ENCODE assay signal across 1 cellular context in the genomic region with DNA sequence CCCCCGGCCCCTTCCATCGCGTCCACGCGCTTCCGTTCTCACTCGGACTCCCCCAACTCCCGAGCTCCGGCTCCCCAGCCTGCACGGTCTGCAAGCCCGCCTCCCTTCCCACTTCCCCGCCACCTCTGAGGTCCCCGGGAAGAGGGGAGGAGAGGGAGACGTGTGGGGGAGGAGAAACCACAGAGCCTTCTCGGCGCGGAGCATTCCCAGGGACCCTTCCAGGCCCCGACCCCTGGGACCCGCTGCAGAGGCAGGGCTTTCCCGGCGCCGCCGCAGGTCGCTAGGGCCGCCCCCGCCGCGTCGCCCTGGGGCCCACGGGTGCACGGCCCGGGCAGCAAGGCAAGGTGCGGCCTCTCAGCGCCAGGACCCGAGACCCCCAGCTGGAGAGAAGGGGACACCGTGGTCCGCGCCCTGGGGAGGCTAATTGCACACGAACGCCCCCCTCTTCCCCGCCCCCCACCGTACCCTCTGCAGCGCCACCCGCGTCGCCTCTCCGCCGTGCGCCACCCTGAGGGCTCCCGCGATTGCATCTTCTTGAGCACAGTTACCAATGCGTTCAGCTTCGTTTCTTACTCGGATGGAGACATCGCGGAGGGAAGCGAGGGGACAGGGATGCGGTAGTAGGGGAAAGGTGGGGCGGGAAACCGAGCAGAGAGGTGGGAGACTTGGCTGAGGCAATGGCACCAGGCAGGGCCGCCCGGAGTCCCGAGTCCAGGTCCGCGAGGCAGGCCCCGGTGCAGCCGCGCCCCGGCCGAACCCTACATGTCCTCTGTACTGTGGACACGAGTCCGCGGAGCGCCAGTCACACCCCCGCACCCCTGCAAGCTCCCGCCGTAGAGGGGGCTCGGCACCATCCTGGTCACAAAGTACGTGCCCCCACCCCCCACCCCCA.
TF ChIP-seq lines count a peak whose summit lies in the region.

No MANE protein-coding gene starts in this region.

TF ChIP-seq in WTC11, 78 proteins besides CTCF, POLR2A, EP300 and RAD21 (continued from another document and continues in another):
- TF ChIP-seq ZNF263 (CRISPR knock-in tag; IDR thresholded peaks at IDR 0.05; ENCODE audit: low read depth) (no peak), FOXK1 (CRISPR knock-in tag; IDR thresholded peaks at IDR 0.05) (peak; percentile 8; the same call in 1 of the 2 replicates), ZNF138 (CRISPR knock-in tag; conservative IDR thresholded peaks at IDR 0.05) (no peak), E2F5 (CRISPR knock-in tag; IDR thresholded peaks at IDR 0.05) (no peak), NR3C1 (CRISPR knock-in tag; conservative IDR thresholded peaks at IDR 0.05; ENCODE audit: low read depth) (no peak), NFYB (CRISPR knock-in tag; conservative IDR thresholded peaks at IDR 0.05; ENCODE audit: low read depth) (no peak), TP53 (CRISPR knock-in tag; IDR thresholded peaks at IDR 0.05) (no peak), KAT7 (CRISPR knock-in tag; IDR thresholded peaks at IDR 0.05; ENCODE audit: borderline replicate concordance) (0 out of 2 replicates have a peak, but pooled peaks have one; percentile 19), ATF1 (CRISPR knock-in tag; IDR thresholded peaks at IDR 0.05) (peak; percentile 48; the same call in 1 of the 2 replicates), TEAD4 (CRISPR knock-in tag; IDR thresholded peaks at IDR 0.05) (peak; percentile 5; the same call in 1 of the 2 replicates), EMX1 (CRISPR knock-in tag; IDR thresholded peaks at IDR 0.05) (no peak), JUN (CRISPR knock-in tag; IDR thresholded peaks at IDR 0.05) (0 out of 2 replicates have a peak, but pooled peaks have one; percentile 42), ARID4B (CRISPR knock-in tag; IDR thresholded peaks at IDR 0.05; ENCODE audit: borderline replicate concordance) (no peak; the same call in 1 of the 2 replicates), ZNF416 (CRISPR knock-in tag; IDR thresholded peaks at IDR 0.05) (no peak), MYBL2 (CRISPR knock-in tag; IDR thresholded peaks at IDR 0.05) (no peak), ZNF423 (CRISPR knock-in tag; IDR thresholded peaks at IDR 0.05) (peak; percentile 73), NR2C2 (CRISPR knock-in tag; IDR thresholded peaks at IDR 0.05) (no peak), E2F4 (CRISPR knock-in tag; IDR thresholded peaks at IDR 0.05; ENCODE audit: borderline replicate concordance, low read depth) (no peak; the same call in 1 of the 2 replicates), HMGXB4 (CRISPR knock-in tag; IDR thresholded peaks at IDR 0.05) (peak; percentile 15; the same call in 1 of the 2 replicates), ESRRA (CRISPR knock-in tag; IDR thresholded peaks at IDR 0.05; ENCODE audit: borderline replicate concordance) (no peak), ZNF121 (CRISPR knock-in tag; IDR thresholded peaks at IDR 0.05) (no peak), ZNF317 (CRISPR knock-in tag; IDR thresholded peaks at IDR 0.05; ENCODE audit: borderline replicate concordance, low read depth) (no peak), TCF7 (CRISPR knock-in tag; IDR thresholded peaks at IDR 0.05; ENCODE audit: low read depth) (peak; percentile 6; the same call in 1 of the 2 replicates)
- TF ChIP-seq, protein P1, sequence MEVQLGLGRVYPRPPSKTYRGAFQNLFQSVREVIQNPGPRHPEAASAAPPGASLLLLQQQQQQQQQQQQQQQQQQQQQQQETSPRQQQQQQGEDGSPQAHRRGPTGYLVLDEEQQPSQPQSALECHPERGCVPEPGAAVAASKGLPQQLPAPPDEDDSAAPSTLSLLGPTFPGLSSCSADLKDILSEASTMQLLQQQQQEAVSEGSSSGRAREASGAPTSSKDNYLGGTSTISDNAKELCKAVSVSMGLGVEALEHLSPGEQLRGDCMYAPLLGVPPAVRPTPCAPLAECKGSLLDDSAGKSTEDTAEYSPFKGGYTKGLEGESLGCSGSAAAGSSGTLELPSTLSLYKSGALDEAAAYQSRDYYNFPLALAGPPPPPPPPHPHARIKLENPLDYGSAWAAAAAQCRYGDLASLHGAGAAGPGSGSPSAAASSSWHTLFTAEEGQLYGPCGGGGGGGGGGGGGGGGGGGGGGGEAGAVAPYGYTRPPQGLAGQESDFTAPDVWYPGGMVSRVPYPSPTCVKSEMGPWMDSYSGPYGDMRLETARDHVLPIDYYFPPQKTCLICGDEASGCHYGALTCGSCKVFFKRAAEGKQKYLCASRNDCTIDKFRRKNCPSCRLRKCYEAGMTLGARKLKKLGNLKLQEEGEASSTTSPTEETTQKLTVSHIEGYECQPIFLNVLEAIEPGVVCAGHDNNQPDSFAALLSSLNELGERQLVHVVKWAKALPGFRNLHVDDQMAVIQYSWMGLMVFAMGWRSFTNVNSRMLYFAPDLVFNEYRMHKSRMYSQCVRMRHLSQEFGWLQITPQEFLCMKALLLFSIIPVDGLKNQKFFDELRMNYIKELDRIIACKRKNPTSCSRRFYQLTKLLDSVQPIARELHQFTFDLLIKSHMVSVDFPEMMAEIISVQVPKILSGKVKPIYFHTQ (CRISPR knock-in tag; IDR thresholded peaks at IDR 0.05) = no peak
- TF ChIP-seq, protein P2, sequence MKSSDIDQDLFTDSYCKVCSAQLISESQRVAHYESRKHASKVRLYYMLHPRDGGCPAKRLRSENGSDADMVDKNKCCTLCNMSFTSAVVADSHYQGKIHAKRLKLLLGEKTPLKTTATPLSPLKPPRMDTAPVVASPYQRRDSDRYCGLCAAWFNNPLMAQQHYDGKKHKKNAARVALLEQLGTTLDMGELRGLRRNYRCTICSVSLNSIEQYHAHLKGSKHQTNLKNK (CRISPR knock-in tag; IDR thresholded peaks at IDR 0.05) = no peak
- TF ChIP-seq, protein P3, sequence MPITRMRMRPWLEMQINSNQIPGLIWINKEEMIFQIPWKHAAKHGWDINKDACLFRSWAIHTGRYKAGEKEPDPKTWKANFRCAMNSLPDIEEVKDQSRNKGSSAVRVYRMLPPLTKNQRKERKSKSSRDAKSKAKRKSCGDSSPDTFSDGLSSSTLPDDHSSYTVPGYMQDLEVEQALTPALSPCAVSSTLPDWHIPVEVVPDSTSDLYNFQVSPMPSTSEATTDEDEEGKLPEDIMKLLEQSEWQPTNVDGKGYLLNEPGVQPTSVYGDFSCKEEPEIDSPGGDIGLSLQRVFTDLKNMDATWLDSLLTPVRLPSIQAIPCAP (CRISPR knock-in tag; IDR thresholded peaks at IDR 0.05) = no peak
- TF ChIP-seq, protein P4, sequence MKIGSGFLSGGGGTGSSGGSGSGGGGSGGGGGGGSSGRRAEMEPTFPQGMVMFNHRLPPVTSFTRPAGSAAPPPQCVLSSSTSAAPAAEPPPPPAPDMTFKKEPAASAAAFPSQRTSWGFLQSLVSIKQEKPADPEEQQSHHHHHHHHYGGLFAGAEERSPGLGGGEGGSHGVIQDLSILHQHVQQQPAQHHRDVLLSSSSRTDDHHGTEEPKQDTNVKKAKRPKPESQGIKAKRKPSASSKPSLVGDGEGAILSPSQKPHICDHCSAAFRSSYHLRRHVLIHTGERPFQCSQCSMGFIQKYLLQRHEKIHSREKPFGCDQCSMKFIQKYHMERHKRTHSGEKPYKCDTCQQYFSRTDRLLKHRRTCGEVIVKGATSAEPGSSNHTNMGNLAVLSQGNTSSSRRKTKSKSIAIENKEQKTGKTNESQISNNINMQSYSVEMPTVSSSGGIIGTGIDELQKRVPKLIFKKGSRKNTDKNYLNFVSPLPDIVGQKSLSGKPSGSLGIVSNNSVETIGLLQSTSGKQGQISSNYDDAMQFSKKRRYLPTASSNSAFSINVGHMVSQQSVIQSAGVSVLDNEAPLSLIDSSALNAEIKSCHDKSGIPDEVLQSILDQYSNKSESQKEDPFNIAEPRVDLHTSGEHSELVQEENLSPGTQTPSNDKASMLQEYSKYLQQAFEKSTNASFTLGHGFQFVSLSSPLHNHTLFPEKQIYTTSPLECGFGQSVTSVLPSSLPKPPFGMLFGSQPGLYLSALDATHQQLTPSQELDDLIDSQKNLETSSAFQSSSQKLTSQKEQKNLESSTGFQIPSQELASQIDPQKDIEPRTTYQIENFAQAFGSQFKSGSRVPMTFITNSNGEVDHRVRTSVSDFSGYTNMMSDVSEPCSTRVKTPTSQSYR (CRISPR knock-in tag; IDR thresholded peaks at IDR 0.05) = peak; percentile 57; the same call in 1 of the 2 replicates
- TF ChIP-seq, protein P5, sequence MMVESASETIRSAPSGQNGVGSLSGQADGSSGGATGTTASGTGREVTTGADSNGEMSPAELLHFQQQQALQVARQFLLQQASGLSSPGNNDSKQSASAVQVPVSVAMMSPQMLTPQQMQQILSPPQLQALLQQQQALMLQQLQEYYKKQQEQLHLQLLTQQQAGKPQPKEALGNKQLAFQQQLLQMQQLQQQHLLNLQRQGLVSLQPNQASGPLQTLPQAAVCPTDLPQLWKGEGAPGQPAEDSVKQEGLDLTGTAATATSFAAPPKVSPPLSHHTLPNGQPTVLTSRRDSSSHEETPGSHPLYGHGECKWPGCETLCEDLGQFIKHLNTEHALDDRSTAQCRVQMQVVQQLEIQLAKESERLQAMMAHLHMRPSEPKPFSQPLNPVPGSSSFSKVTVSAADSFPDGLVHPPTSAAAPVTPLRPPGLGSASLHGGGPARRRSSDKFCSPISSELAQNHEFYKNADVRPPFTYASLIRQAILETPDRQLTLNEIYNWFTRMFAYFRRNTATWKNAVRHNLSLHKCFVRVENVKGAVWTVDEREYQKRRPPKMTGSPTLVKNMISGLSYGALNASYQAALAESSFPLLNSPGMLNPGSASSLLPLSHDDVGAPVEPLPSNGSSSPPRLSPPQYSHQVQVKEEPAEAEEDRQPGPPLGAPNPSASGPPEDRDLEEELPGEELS (CRISPR knock-in tag; IDR thresholded peaks at IDR 0.05) = 0 out of 2 replicates have a peak, but pooled peaks have one; percentile 28
- TF ChIP-seq, protein P6, sequence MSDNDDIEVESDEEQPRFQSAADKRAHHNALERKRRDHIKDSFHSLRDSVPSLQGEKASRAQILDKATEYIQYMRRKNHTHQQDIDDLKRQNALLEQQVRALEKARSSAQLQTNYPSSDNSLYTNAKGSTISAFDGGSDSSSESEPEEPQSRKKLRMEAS (CRISPR knock-in tag; IDR thresholded peaks at IDR 0.05) = no peak; the same call in 1 of the 2 replicates
